Comparison of ENCODE assay signal across 16 cellular contexts in genomic region chr19:48461982-48462655, GRCh38. TPM values are rescaled to one million over a fixed set of nuclear protein-coding genes. Genes with fewer than 3 reads are reported as not detected.
DNase-seq lines count a peak whose midpoint lies in the region; ATAC-seq and TF ChIP-seq lines count a peak whose summit lies in the region.
"Had no signal": no experiment of that assay in that cellular context is flagged by ENCODE, and none has a peak within 500 bp of the region (broad histone marks: within the 10 kb centered on the region; RNA-seq: fewer than 3 reads in every experiment).

No MANE protein-coding gene starts in this region.

- H3K4me3 ChIP-seq in DND-41 (ENCODE audit: low read depth in 1 of 2, low read length in 2 of 2): no peak overlapping the region
- H3K4me3 ChIP-seq: HAP-1, ovary had no signal

- TF ChIP-seq CTCF in DND-41 (IDR thresholded peaks at IDR 0.05; ENCODE audit: borderline replicate concordance, extremely low read depth, low read length, poor library complexity, severe bottlenecking): no peak
- no peak for TF ChIP-seq CTCF in omental fat pad (IDR thresholded peaks at IDR 0.05)

- in situ Hi-C loops in SK-MEL-5 (cut with HindIII; ENCODE audit: low pct_unique_long_range_greater_than_20kb, low sequenced_read_pairs): no loop called here

- H2AFZ ChIP-seq in DND-41 (ENCODE audit: low read depth, low read length): no peak overlapping the region

- no peak overlapping the region for H3K27ac ChIP-seq in DND-41 (ENCODE audit: low read length)
- H3K27ac ChIP-seq: ovary had no signal

- H3K4me1 ChIP-seq in DND-41 (ENCODE audit: insufficient read depth, low read length): no peaks in the 10 kb centered on the region

- peaks cover 28% of the 10 kb centered on the region for H3K36me3 ChIP-seq in DND-41 (ENCODE audit: insufficient read depth, low read length)
- H3K36me3 ChIP-seq: ovary had no signal

- DNase-seq in 8988T (peak; percentile 73), DND-41 (no peak), SK-MEL-5 (ENCODE audit: low read depth, low spot score) (peak; percentile 29), iPS-NIHi7 (ENCODE audit: extremely low spot score) (peak; percentile 91), omental fat pad (ENCODE audit: low spot score) (no peak), MV-4-11 (lab: John Stamatoyannopoulos, UW) (no peak)
- no peak for DNase-seq in stimulated activated naive CD4-positive, alpha-beta T cell treated with Interleukin-2 at 50 U/mL for 16 hours (lab: John Stamatoyannopoulos, UW)
- DNase-seq: activated CD8-positive, alpha-beta memory T cell treated with anti-CD3 and anti-CD28 coated beads, Interleukin-2, amount 50 U/mL, for 4 hours; activated naive CD8-positive, alpha-beta T cell treated with anti-CD3 and anti-CD28 coated beads, Interleukin-2, amount 10 ng/mL, durations not matched to agents 7 days and 5 days; central memory CD4-positive, alpha-beta T cell; NCI-H226 had no signal

- no peak overlapping the region for H3K9ac ChIP-seq in DND-41 (ENCODE audit: low read depth, low read length)

- no peaks in the 10 kb centered on the region; the same call in 1 of the 2 replicates for H3K79me2 ChIP-seq in DND-41 (ENCODE audit: insufficient read depth, low read length)

- no peaks in the 10 kb centered on the region for H3K9me3 ChIP-seq in DND-41 (ENCODE audit: insufficient read depth, low read length, severe bottlenecking)
- H3K9me3 ChIP-seq: HAP-1, ovary had no signal

- peak; percentile 56 for ATAC-seq in DND-41 (ENCODE audit: insufficient read depth, low read depth)
- ATAC-seq in omental fat pad (ENCODE audit: low FRiP score): no peak
- no peak for ATAC-seq in GM18907 (IDR thresholded peaks at IDR 0.05; ENCODE audit: unreplicated experiment)

- peaks cover 18% of the 10 kb centered on the region; the same call in 1 of the 2 replicates for H4K20me1 ChIP-seq in DND-41 (ENCODE audit: insufficient read depth, low read length)

- H3K27me3 ChIP-seq in DND-41 (ENCODE audit: insufficient read depth, low read length, poor library complexity): no peaks in the 10 kb centered on the region
- H3K27me3 ChIP-seq: ovary had no signal

- no peak overlapping the region for H3K4me2 ChIP-seq in DND-41 (ENCODE audit: insufficient read depth, low read length)

RNA-seq across cellular contexts. Expression of gene KCNJ14, which starts 6.7 kb away (rescaled TPM):
- 0.58 and 0.64 TPM in 2 replicates for total RNA-seq in SK-MEL-5 (2014; rRNA removed; shearing (Covaris generic))
- polyA plus RNA-seq in SK-MEL-5 (2015; cell fraction: cytosol; rRNA removed): 1.2 and 1.3 TPM in 2 replicates
- 3.0 and 4.2 TPM in 2 replicates for polyA plus RNA-seq in SK-MEL-5 (2015; cell fraction: nucleus; rRNA removed)
- 1 to 10 TPM in 2 of 4 donors, under 1 TPM in 2; 0.56 to 2.2 (median 1.1) TPM for total RNA-seq in omental fat pad

RNA-seq across cellular contexts. Expression of gene CYTH2, which starts 7.0 kb away (rescaled TPM):
- 39.5 and 41.0 TPM in 2 replicates for total RNA-seq in SK-MEL-5 (2014; rRNA removed; shearing (Covaris generic))
- polyA plus RNA-seq in SK-MEL-5 (2015; cell fraction: cytosol; rRNA removed): 47.9 and 56.4 TPM in 2 replicates
- polyA plus RNA-seq in SK-MEL-5 (2015; cell fraction: nucleus; rRNA removed): 46.7 and 66.7 TPM in 2 replicates
- total RNA-seq in omental fat pad: 10 to 100 TPM; 19.2 to 49.7 (median 26.8) TPM

RNA-seq across cellular contexts. Expression of gene GRWD1, which starts 16.3 kb away (rescaled TPM):
- 43.7 and 44.4 TPM in 2 replicates for total RNA-seq in SK-MEL-5 (2014; rRNA removed; shearing (Covaris generic))
- polyA plus RNA-seq in SK-MEL-5 (2015; cell fraction: cytosol; rRNA removed): 58.5 and 60.0 TPM in 2 replicates
- 10.4 and 14.9 TPM in 2 replicates for polyA plus RNA-seq in SK-MEL-5 (2015; cell fraction: nucleus; rRNA removed)
- total RNA-seq in omental fat pad: 10 to 100 TPM; 19.5 to 90.5 (median 31.5) TPM

RNA-seq across cellular contexts. Expression of gene LMTK3, which starts 49.5 kb away (rescaled TPM):
- total RNA-seq in SK-MEL-5 (2014; rRNA removed; shearing (Covaris generic)): not detected in 2 replicates
- polyA plus RNA-seq in SK-MEL-5 (2015; cell fraction: cytosol; rRNA removed): 0.10 TPM in 1 of 2 replicates, not detected in the other
- not detected in 2 replicates for polyA plus RNA-seq in SK-MEL-5 (2015; cell fraction: nucleus; rRNA removed)
- total RNA-seq in omental fat pad: under 1 TPM; 0.12 to 0.47 (median 0.39) TPM
- total RNA-seq: skeletal muscle tissue had no signal
- polyA plus RNA-seq: BJ had no signal

Comparison
In these comparisons a context has a peak if more than half of its experiments do, and no peak if none do; other contexts are left out.
1. DNase-seq: peak in 8988T (single experiment), SK-MEL-5 (single experiment) and iPS-NIHi7 (single experiment); none in DND-41 (single experiment), omental fat pad (single experiment), MV-4-11 (single experiment) and stimulated activated naive CD4-positive, alpha-beta T cell treated with Interleukin-2 at 50 U/mL for 16 hours (single experiment).